12 cellular contexts compared by ENCODE assay signal in genomic region chr19:29677001-29677781, GRCh38. TPM values are rescaled to one million over a fixed set of nuclear protein-coding genes. Genes with fewer than 3 reads are reported as not detected.
A peak's percentile ranks its signal among the peaks of the same experiment; 100 is the strongest.
DNase-seq lines count a peak whose midpoint lies in the region; ATAC-seq, FAIRE-seq and TF ChIP-seq lines count a peak whose summit lies in the region.
"Had no signal": no experiment of that assay in that cellular context is flagged by ENCODE, and none has a peak within 500 bp of the region (broad histone marks: within the 10 kb centered on the region; RNA-seq: fewer than 3 reads in every experiment).

No MANE protein-coding gene starts in this region.

- no peak overlapping the region; a peak in 1 of 4 replicates for H3K9ac ChIP-seq in K562 (ENCODE audit: insufficient read depth in 1 of 2, low read depth in 2 of 2, low read length in 2 of 2)
- H3K9ac ChIP-seq: KMS-11, SK-N-SH had no signal

- H3K79me2 ChIP-seq in K562 (ENCODE audit: control insufficient read depth, insufficient read depth, low read length): peaks cover 12% of the 10 kb centered on the region

- peaks cover 39% of the 10 kb centered on the region; the same call in 1 of the 3 replicates for H3K36me3 ChIP-seq in K562 (ENCODE audit: control insufficient read depth, insufficient read depth, low read length)
- peaks cover 11 to 34% (median 12%) of the 10 kb centered on the region in 3 experiments for H3K36me3 ChIP-seq in naive thymus-derived CD4-positive, alpha-beta T cell (ENCODE audit: control insufficient read depth in 2 of 3, insufficient read depth in 3 of 3, low read length in 3 of 3)

- H3K4me1 ChIP-seq in K562 (replicated peaks in 1 of 2; ENCODE audit: control insufficient read depth in 2 of 2, insufficient read depth in 2 of 2, low read length in 2 of 2): peaks cover 3 to 41% of the 10 kb centered on the region in 2 experiments; a peak in 3 of 5 replicates
- H3K4me1 ChIP-seq in naive thymus-derived CD4-positive, alpha-beta T cell (ENCODE audit: control insufficient read depth in 2 of 2, insufficient read depth in 2 of 2, low read length in 2 of 2): peaks cover 96 to 98% of the 10 kb centered on the region in 2 donors

- no peaks in the 10 kb centered on the region for H3K27me3 Mint-ChIP-seq in naive thymus-derived CD4-positive, alpha-beta T cell
- H3K27me3 Mint-ChIP-seq: activated CD8-positive, alpha-beta memory T cell treated with anti-CD3 and anti-CD28 coated beads, Interleukin-2, amount 10 ng/mL, durations not matched to agents 7 days and 5 days had no signal

- H4K20me1 ChIP-seq in K562 (replicated peaks; ENCODE audit: control insufficient read depth, insufficient read depth, low read length): no peaks in the 10 kb centered on the region

- TF ChIP-seq CTCF in K562 (IDR thresholded peaks at IDR 0.05 in 2 of 3, conservative IDR thresholded peaks at IDR 0.05 in 1 of 3; ENCODE audit: insufficient read depth in 2 of 3, low read depth in 1 of 3, low read length in 3 of 3): 0 out of 6 replicates have a peak, but pooled peaks of 1 of the 3 experiments have one; percentile 3

- no peak for TF ChIP-seq RAD21 in K562 (CRISPR knock-in tag; conservative IDR thresholded peaks at IDR 0.05 in 1 of 2, IDR thresholded peaks at IDR 0.05 in 1 of 2)

- WGBS in K562 (ENCODE audit: insufficient coverage, low coverage, missing lambda C conversion rate): 83% methylated on average over 17 of the region's 23 CpGs

- intact Hi-C loops in Right ventricle myocardium superior (cut with DNase I): no loop called here
- intact Hi-C loops in Right ventricle myocardium inferior (cut with DNase I): no loop called here
- intact Hi-C loops in K562 (cut with micrococcal nuclease): no loop called here
- intact Hi-C loops in naive thymus-derived CD4-positive, alpha-beta T cell (cut with micrococcal nuclease): no loop called here

- no peaks in the 10 kb centered on the region for H3K9me3 ChIP-seq in K562 (replicated peaks; ENCODE audit: control insufficient read depth, insufficient read depth, low read depth, low read length)
- H3K9me3 ChIP-seq in naive thymus-derived CD4-positive, alpha-beta T cell (ENCODE audit: control insufficient read depth in 2 of 3, low read length in 3 of 3): no peaks in the 10 kb centered on the region
- H3K9me3 ChIP-seq: SK-N-SH had no signal

- no peak for DNase-seq in Right ventricle myocardium superior
- no peak for DNase-seq in Right ventricle myocardium inferior (ENCODE audit: missing footprints)
- no peak for DNase-seq in K562 (ENCODE audit: extremely low read depth in 1 of 4, low spot score in 3 of 4)
- no peak for DNase-seq in naive thymus-derived CD4-positive, alpha-beta T cell
- DNase-seq in urothelium cell line (ENCODE audit: low spot score): no peak
- DNase-seq in NCI-H446 treated with DMSO at 0.1 percent for 48 hours (lab: John Stamatoyannopoulos, UW): no peak
- DNase-seq in superior temporal gyrus (ENCODE audit: extremely low spot score): no peak
- DNase-seq: activated CD8-positive, alpha-beta memory T cell treated with anti-CD3 and anti-CD28 coated beads, Interleukin-2, amount 10 ng/mL, durations not matched to agents 7 days and 5 days; SK-N-SH; stimulated activated naive CD4-positive, alpha-beta T cell treated with Interleukin-2 at 50 U/mL for 16 hours had no signal

- no peak for TF ChIP-seq EP300 in K562 (IDR thresholded peaks at IDR 0.05; ENCODE audit: low read length)

- no peak overlapping the region; the same call in 2 of the 3 replicates for H3K27ac ChIP-seq in K562 (ENCODE audit: extremely low read depth, low read depth, low read length)
- H3K27ac ChIP-seq in naive thymus-derived CD4-positive, alpha-beta T cell (ENCODE audit: low read depth, low read length): peak overlapping the region; percentile 94
- H3K27ac ChIP-seq: KMS-11 had no signal

- POLR2A ChIA-PET in K562 (lab: Yijun Ruan, JAX): interaction anchor here (1.3 to 1.9 kb wide), 3 partner anchors 10 to 20 kb away, joined by 5 to 8 read pairs (median 6); partner anchors contain the start of gene PLEKHF1
- POLR2A ChIA-PET in naive thymus-derived CD4-positive, alpha-beta T cell (lab: Charles Lee): interaction anchor here (1.4 to 10.0 kb wide), 4 partner anchors 12 to 71 kb away, joined by 5 to 150 read pairs (median 70); partner anchors contain the start of genes C19orf12, PLEKHF1 and POP4

- H3K27ac Mint-ChIP-seq in naive thymus-derived CD4-positive, alpha-beta T cell: peak overlapping the region; percentile 73 to 93 (median 88)

- H3K4me2 ChIP-seq in K562 (ENCODE audit: insufficient read depth, low read length): no peak overlapping the region
- H3K4me2 ChIP-seq: KMS-11, SK-N-SH had no signal

- no peaks in the 10 kb centered on the region for H3K27me3 ChIP-seq in K562 (ENCODE audit: control insufficient read depth in 2 of 2, insufficient read depth in 2 of 2, low read length in 2 of 2)
- no peaks in the 10 kb centered on the region for H3K27me3 ChIP-seq in naive thymus-derived CD4-positive, alpha-beta T cell (ENCODE audit: control insufficient read depth in 2 of 2, insufficient read depth in 2 of 2, low read length in 2 of 2)

- H3K4me3 ChIP-seq in K562: no peak overlapping the region
- H3K4me3 ChIP-seq in naive thymus-derived CD4-positive, alpha-beta T cell (ENCODE audit: low read length): no peak overlapping the region

- no peak overlapping the region for H2AFZ ChIP-seq in K562 (ENCODE audit: low read depth, low read length)

- peaks cover 0 to 23% (median 0%) of the 10 kb centered on the region in 5 donors for H3K36me3 Mint-ChIP-seq in naive thymus-derived CD4-positive, alpha-beta T cell

- BruUV-seq in K562 (replicated peaks; lab: Mats Ljungman, UMichigan): no TSS peak

- no peaks in the 10 kb centered on the region for H3K9me1 ChIP-seq in K562 (ENCODE audit: control insufficient read depth, insufficient read depth, low read length)

- ATAC-seq in Right ventricle myocardium superior (ENCODE audit: poor library complexity): peak; percentile 0
- no peak for ATAC-seq in Right ventricle myocardium inferior
- peak; percentile 62 for ATAC-seq in K562
- no peak for ATAC-seq in naive thymus-derived CD4-positive, alpha-beta T cell
- ATAC-seq in HG02763 (IDR thresholded peaks at IDR 0.05; ENCODE audit: unreplicated experiment): no peak
- ATAC-seq: activated CD8-positive, alpha-beta memory T cell treated with anti-CD3 and anti-CD28 coated beads, Interleukin-2, amount 10 ng/mL, durations not matched to agents 7 days and 5 days had no signal

- FAIRE-seq in K562 (lab: Jason Lieb, UNC): no peak
- FAIRE-seq in urothelium cell line (lab: Jason Lieb, UNC): peak; percentile 81

- H3K4me3 Mint-ChIP-seq in naive thymus-derived CD4-positive, alpha-beta T cell: peak overlapping the region in 8 of 10 donors; percentile 45 to 73 (median 63)
- H3K4me3 Mint-ChIP-seq: activated CD8-positive, alpha-beta memory T cell treated with anti-CD3 and anti-CD28 coated beads, Interleukin-2, amount 10 ng/mL, durations not matched to agents 7 days and 5 days had no signal

- peaks cover 51 to 94% (median 67%) of the 10 kb centered on the region in 7 donors for H3K4me1 Mint-ChIP-seq in naive thymus-derived CD4-positive, alpha-beta T cell

- CTCF ChIA-PET in K562 (lab: Yijun Ruan, JAX; ENCODE audit: low intra/inter-chr PET ratio): no interaction called here
- CTCF ChIA-PET in naive thymus-derived CD4-positive, alpha-beta T cell (lab: Charles Lee): interaction anchor here (0.6 to 2.7 kb wide), 10 partner anchors 9 to 72 kb away, joined by 3 to 21 read pairs (median 4); partner anchors contain the start of genes C19orf12, PLEKHF1 and POP4

- no peak for TF ChIP-seq POLR2A in K562 (conservative IDR thresholded peaks at IDR 0.05)

- peaks cover 0 to 2% (median 0%) of the 10 kb centered on the region in 11 donors for H3K9me3 Mint-ChIP-seq in naive thymus-derived CD4-positive, alpha-beta T cell

- in situ Hi-C loops in K562 (cut with MboI): no loop called here

RNA-seq across cellular contexts. Expression of gene PLEKHF1, which starts 11.9 kb away (rescaled TPM):
- total RNA-seq in Right ventricle myocardium superior: 39.9 TPM
- 43.6 TPM for total RNA-seq in Right ventricle myocardium inferior
- 3.5 and 12.3 TPM in 2 replicates for total RNA-seq in K562 (2011; cell fraction: chromatin; rRNA removed; ENCODE audit: low replicate concordance)
- 17.3 and 17.5 TPM in 2 replicates for total RNA-seq in K562 (2011; cell fraction: nucleolus; rRNA removed)
- total RNA-seq in K562 (2011; cell fraction: nucleoplasm; rRNA removed): 7.9 and 9.0 TPM in 2 replicates
- total RNA-seq in K562 (2014; rRNA removed): 13.4 and 18.5 TPM in 2 replicates
- 1.2 TPM in 2 replicates for total RNA-seq in K562 (2014; rRNA removed; fragmentation: Illumina TruSeq; extraction: Trizol)
- total RNA-seq in K562 (2015; rRNA removed; fragmentation: Illumina TruSeq; extraction: Trizol): 5.0 and 5.6 TPM in 2 replicates
- 12.7 and 15.1 TPM in 2 replicates for total RNA-seq in K562 (2021)
- 2.9 and 5.2 TPM in 2 replicates for polyA plus RNA-seq in K562 (2011; rRNA removed)
- 6.8 and 18.1 TPM in 2 replicates for polyA plus RNA-seq in K562 (2011; cell fraction: cytosol; rRNA removed)
- polyA plus RNA-seq in K562 (2011; cell fraction: nucleus; rRNA removed): 5.6 and 9.4 TPM in 2 replicates
- 9.9 and 29.3 TPM in 2 replicates for polyA plus RNA-seq in K562 (2012)
- 2.3 and 4.6 TPM in 2 replicates for polyA plus RNA-seq in K562 (2014; fragmentation: Illumina TruSeq; extraction: Trizol)
- polyA plus RNA-seq in K562 (2014; fragmentation: Nextera tagmentation; extraction: Ambion mirVana): under 1 TPM in 1 of 2 experiments, not detected in 1; 0.07 TPM
- 11.0 and 12.0 TPM in 2 replicates for polyA plus RNA-seq in K562 (2014; rRNA removed)
- 1.9 and 2.0 TPM in 2 replicates for polyA minus RNA-seq in K562 (2011; rRNA and poly(A)+ RNA removed)
- 5.2 and 6.2 TPM in 2 replicates for polyA minus RNA-seq in K562 (2011; cell fraction: cytosol; rRNA and poly(A)+ RNA removed)
- polyA minus RNA-seq in K562 (2011; cell fraction: nucleus; rRNA and poly(A)+ RNA removed): 6.5 and 7.6 TPM in 2 replicates
- 10 to 100 TPM; 11.1 to 47.2 (median 17.5) TPM for total RNA-seq in naive thymus-derived CD4-positive, alpha-beta T cell
- 10 to 100 TPM; 11.5 to 37.6 TPM for polyA plus RNA-seq in naive thymus-derived CD4-positive, alpha-beta T cell

RNA-seq across cellular contexts. Expression of gene C19orf12, which starts 37.9 kb away (rescaled TPM):
- 59.9 TPM for total RNA-seq in Right ventricle myocardium superior
- 64.2 TPM for total RNA-seq in Right ventricle myocardium inferior
- 15.4 and 23.3 TPM in 2 replicates for total RNA-seq in K562 (2011; cell fraction: chromatin; rRNA removed; ENCODE audit: low replicate concordance)
- 12.6 and 12.8 TPM in 2 replicates for total RNA-seq in K562 (2011; cell fraction: nucleolus; rRNA removed)
- total RNA-seq in K562 (2011; cell fraction: nucleoplasm; rRNA removed): 14.1 and 15.2 TPM in 2 replicates
- total RNA-seq in K562 (2014; rRNA removed): 10.2 and 13.1 TPM in 2 replicates
- 6.8 TPM in 2 replicates for total RNA-seq in K562 (2014; rRNA removed; fragmentation: Illumina TruSeq; extraction: Trizol)
- 10.1 and 11.3 TPM in 2 replicates for total RNA-seq in K562 (2015; rRNA removed; fragmentation: Illumina TruSeq; extraction: Trizol)
- total RNA-seq in K562 (2021): 11.7 and 14.5 TPM in 2 replicates
- polyA plus RNA-seq in K562 (2011; rRNA removed): 10.3 and 12.9 TPM in 2 replicates
- 9.3 and 14.0 TPM in 2 replicates for polyA plus RNA-seq in K562 (2011; cell fraction: cytosol; rRNA removed)
- 11.9 and 16.5 TPM in 2 replicates for polyA plus RNA-seq in K562 (2011; cell fraction: nucleus; rRNA removed)
- 11.1 and 15.6 TPM in 2 replicates for polyA plus RNA-seq in K562 (2012)
- polyA plus RNA-seq in K562 (2014; fragmentation: Illumina TruSeq; extraction: Trizol): 9.8 and 11.4 TPM in 2 replicates
- 1 to 10 TPM; 1.9 to 2.8 TPM for polyA plus RNA-seq in K562 (2014; fragmentation: Nextera tagmentation; extraction: Ambion mirVana)
- polyA plus RNA-seq in K562 (2014; rRNA removed): 13.1 and 16.5 TPM in 2 replicates
- 3.7 and 4.0 TPM in 2 replicates for polyA minus RNA-seq in K562 (2011; rRNA and poly(A)+ RNA removed)
- 2.9 and 4.1 TPM in 2 replicates for polyA minus RNA-seq in K562 (2011; cell fraction: cytosol; rRNA and poly(A)+ RNA removed)
- 3.2 and 3.6 TPM in 2 replicates for polyA minus RNA-seq in K562 (2011; cell fraction: nucleus; rRNA and poly(A)+ RNA removed)
- total RNA-seq in naive thymus-derived CD4-positive, alpha-beta T cell: 10 to 100 TPM; 19.8 to 51.5 (median 24.6) TPM
- polyA plus RNA-seq in naive thymus-derived CD4-positive, alpha-beta T cell: 10 to 100 TPM; 17.6 to 23.3 TPM

Comparison
In these comparisons a context has a peak if more than half of its experiments do, and no peak if none do; other contexts are left out.
1. ATAC-seq: peak in Right ventricle myocardium superior (single experiment) and K562 (single experiment); none in Right ventricle myocardium inferior (single experiment), naive thymus-derived CD4-positive, alpha-beta T cell (single experiment) and HG02763 (single experiment).